In the genomic region with DNA sequence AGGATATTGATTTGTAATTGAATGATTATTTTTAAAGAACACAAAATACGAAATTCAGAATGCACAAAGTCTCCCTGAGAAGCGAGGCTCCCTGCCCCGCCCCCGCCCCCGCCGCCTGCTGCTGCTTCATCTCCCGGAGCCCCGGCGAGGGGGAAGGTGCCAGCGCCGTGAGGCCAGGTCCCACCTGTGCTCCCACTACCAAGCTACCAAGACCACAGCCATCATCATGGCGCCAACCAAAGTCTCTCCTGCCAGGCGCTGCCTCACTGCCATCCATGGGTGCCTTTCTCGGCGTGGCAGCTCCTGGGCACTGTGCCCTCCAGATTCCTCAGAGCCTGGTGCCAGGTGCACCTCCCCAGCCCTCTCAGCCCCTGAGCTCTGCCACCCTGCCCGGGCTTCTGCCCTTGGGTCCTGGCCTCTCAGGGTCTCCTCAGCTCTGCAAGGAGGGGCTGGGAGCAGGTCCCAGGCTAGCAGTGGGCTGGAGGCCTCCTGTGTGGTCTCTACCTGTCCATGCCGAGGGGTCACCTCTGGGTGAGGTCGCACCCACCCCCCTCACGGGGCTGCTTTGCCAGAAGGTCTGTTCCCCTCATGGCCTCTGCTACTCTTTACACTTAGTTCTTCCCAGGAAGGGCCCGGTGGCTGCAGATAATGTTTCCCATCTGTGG, we compare ENCODE assay signal across 34 cellular contexts.
"Had no signal": no experiment of that assay in that cellular context is flagged by ENCODE, and none has a peak within 500 bp of the region (broad histone marks: within the 10 kb centered on the region; RNA-seq: fewer than 3 reads in every experiment).

No MANE protein-coding gene starts in this region.

- H3K27ac Mint-ChIP-seq: activated B cell treated with CpG ODN at 0.5 μM for 24 hours; activated CD4-positive, alpha-beta memory T cell treated with anti-CD3 and anti-CD28 coated beads for 36 hours; activated CD4-positive, alpha-beta T cell treated with anti-CD3 and anti-CD28 coated beads, Interleukin-2, amount 10 ng/mL, durations not matched to agents 24 days and 14 days; activated CD8-positive, alpha-beta T cell treated with anti-CD3 and anti-CD28 coated beads for 36 hours; activated naive CD4-positive, alpha-beta T cell treated with anti-CD3 and anti-CD28 coated beads for 36 hours; activated naive CD4-positive, alpha-beta T cell treated with anti-CD3 and anti-CD28 coated beads, Interleukin-2, amount 50 U/mL, for 72 hours; activated naive CD8-positive, alpha-beta T cell treated with anti-CD3 and anti-CD28 coated beads for 36 hours; activated T-cell treated with anti-CD3 and anti-CD28 coated beads, Interleukin-2, amount 50 U/mL, for 72 hours; activated T-helper 1 cell treated with anti-CD3 and anti-CD28 coated beads, Interleukin-12 subunit alpha, Interleukin-12 subunit beta, Interleukin-2, Interleukin-4 antibody, amounts not matched to agents 30 ng/mL and 10 ng/mL and 1 ng/mL, durations not matched to agents 14 hours and 24 hours and 36 hours; activated T-helper 17 cell treated with anti-CD3 and anti-CD28 coated beads, Interleukin-2, amount 50 U/mL, for 72 hours; T-helper 1 cell treated with Interleukin-12 subunit alpha and Interleukin-12 subunit beta and Interleukin-4 antibody, amounts not matched to agents 30 μg/mL and 1 μg/mL, for 36 hours; T-helper 2 cell treated with Interferon-gamma antibody and Interleukin-4, amounts not matched to agents 5 μg/mL and 100 μg/mL, for 36 hours had no signal

- H3K4me1 ChIP-seq: adrenal gland, body of pancreas, breast epithelium had no signal

- H3K36me3 Mint-ChIP-seq: activated CD4-positive, alpha-beta memory T cell treated with anti-CD3 and anti-CD28 coated beads for 36 hours; activated naive CD4-positive, alpha-beta T cell treated with anti-CD3 and anti-CD28 coated beads, Interleukin-2, amount 50 U/mL, for 72 hours; activated naive CD8-positive, alpha-beta T cell treated with anti-CD3 and anti-CD28 coated beads for 36 hours had no signal

- H3K27ac ChIP-seq: adrenal gland, body of pancreas, brain microvascular endothelial cell, breast epithelium, VCaP had no signal

- H3K36me3 ChIP-seq: adrenal gland, brain microvascular endothelial cell, breast epithelium had no signal

- H3K4me3 ChIP-seq: adrenal gland, body of pancreas, breast epithelium had no signal

- H3K4me3 Mint-ChIP-seq: activated B cell treated with CpG ODN at 0.5 μM for 24 hours; activated CD4-positive, alpha-beta memory T cell treated with anti-CD3 and anti-CD28 coated beads for 36 hours; activated CD4-positive, alpha-beta T cell treated with anti-CD3 and anti-CD28 coated beads, Interleukin-2, amount 10 ng/mL, durations not matched to agents 24 days and 14 days; activated CD8-positive, alpha-beta T cell treated with anti-CD3 and anti-CD28 coated beads for 36 hours; activated naive CD4-positive, alpha-beta T cell treated with anti-CD3 and anti-CD28 coated beads for 36 hours; activated naive CD8-positive, alpha-beta T cell treated with anti-CD3 and anti-CD28 coated beads for 36 hours; activated T-cell treated with anti-CD3 and anti-CD28 coated beads, Interleukin-2, amount 50 U/mL, for 4 hours; activated T-cell treated with anti-CD3 and anti-CD28 coated beads, Interleukin-2, amount 50 U/mL, for 72 hours; activated T-helper 1 cell treated with anti-CD3 and anti-CD28 coated beads, Interleukin-12 subunit alpha, Interleukin-12 subunit beta, Interleukin-2, Interleukin-4 antibody, amounts not matched to agents 30 ng/mL and 10 ng/mL and 1 ng/mL, durations not matched to agents 14 hours and 24 hours and 36 hours; activated T-helper 17 cell treated with anti-CD3 and anti-CD28 coated beads, Interleukin-2, amount 50 U/mL, for 72 hours; T-helper 1 cell treated with Interleukin-12 subunit alpha and Interleukin-12 subunit beta and Interleukin-4 antibody, amounts not matched to agents 30 μg/mL and 1 μg/mL, for 36 hours; T-helper 2 cell treated with Interferon-gamma antibody and Interleukin-4, amounts not matched to agents 5 μg/mL and 100 μg/mL, for 36 hours had no signal

- H3K9me3 ChIP-seq: adrenal gland, body of pancreas had no signal

- DNase-seq: activated B cell treated with CpG ODN at 0.5 μM for 24 hours; activated CD4-positive, alpha-beta memory T cell treated with anti-CD3 and anti-CD28 coated beads for 36 hours; activated CD4-positive, alpha-beta T cell treated with anti-CD3 and anti-CD28 coated beads for 4 hours; activated CD4-positive, alpha-beta T cell treated with anti-CD3 and anti-CD28 coated beads, Interleukin-2, amount 10 ng/mL, durations not matched to agents 24 days and 14 days; activated CD4-positive, alpha-beta T cell treated with anti-CD3 and anti-CD28 coated beads, Interleukin-2, amount 50 U/mL, for 1 hour; activated CD4-positive, alpha-beta T cell treated with anti-CD3 and anti-CD28 coated beads, Interleukin-2, amount 50 U/mL, for 4 hours; activated CD4-positive, CD25-positive, alpha-beta regulatory T cell treated with anti-CD3 and anti-CD28 coated beads, Interleukin-2, amount 50 U/mL, for 72 hours; activated CD8-positive, alpha-beta memory T cell treated with anti-CD3 and anti-CD28 coated beads, Interleukin-2, amount 50 U/mL, for 4 hours; activated CD8-positive, alpha-beta T cell treated with anti-CD3 and anti-CD28 coated beads for 36 hours; activated effector memory CD4-positive, alpha-beta T cell treated with anti-CD3 and anti-CD28 coated beads, Interleukin-2, amount 50 U/mL, for 16 hours; activated gamma-delta T cell treated with Interleukin-2 at 50 U/mL for 16 hours; activated naive CD4-positive, alpha-beta T cell; activated naive CD4-positive, alpha-beta T cell treated with anti-CD3 and anti-CD28 coated beads for 36 hours; activated naive CD4-positive, alpha-beta T cell treated with anti-CD3 and anti-CD28 coated beads, Interleukin-2, amount 50 U/mL, for 16 hours; activated naive CD8-positive, alpha-beta T cell treated with anti-CD3 and anti-CD28 coated beads for 36 hours; activated T-cell treated with anti-CD3 and anti-CD28 coated beads for 4 hours; activated T-cell treated with anti-CD3 and anti-CD28 coated beads, Interleukin-2, amount 50 U/mL, for 1 hour; activated T-cell treated with anti-CD3 and anti-CD28 coated beads, Interleukin-2, amount 50 U/mL, for 4 hours; activated T-cell treated with anti-CD3 and anti-CD28 coated beads, Interleukin-2, amount 50 U/mL, for 72 hours; adrenal gland; amniotic stem cell; body of pancreas; brain microvascular endothelial cell; central memory CD4-positive, alpha-beta T cell; T-helper 1 cell; T-helper 2 cell; T-helper 9 cell had no signal

- H3K9me3 Mint-ChIP-seq: activated T-cell treated with anti-CD3 and anti-CD28 coated beads, Interleukin-2, amount 50 U/mL, for 4 hours; activated T-helper 1 cell treated with anti-CD3 and anti-CD28 coated beads, Interleukin-12 subunit alpha, Interleukin-12 subunit beta, Interleukin-2, Interleukin-4 antibody, amounts not matched to agents 30 ng/mL and 10 ng/mL and 1 ng/mL, durations not matched to agents 14 hours and 24 hours and 36 hours; T-helper 2 cell treated with Interferon-gamma antibody and Interleukin-4, amounts not matched to agents 5 μg/mL and 100 μg/mL, for 36 hours had no signal

- ATAC-seq: activated CD8-positive, alpha-beta T cell treated with anti-CD3 and anti-CD28 coated beads for 36 hours; activated naive CD4-positive, alpha-beta T cell treated with anti-CD3 and anti-CD28 coated beads, Interleukin-2, amount 50 U/mL, for 72 hours; activated T-cell treated with anti-CD3 and anti-CD28 coated beads, Interleukin-2, amount 50 U/mL, for 4 hours; activated T-cell treated with anti-CD3 and anti-CD28 coated beads, Interleukin-2, amount 50 U/mL, for 72 hours; activated T-helper 17 cell treated with anti-CD3 and anti-CD28 coated beads, Interleukin-2, amount 50 U/mL, for 72 hours; body of pancreas had no signal

- H3K27me3 ChIP-seq: body of pancreas, brain microvascular endothelial cell had no signal

- H3K4me1 Mint-ChIP-seq: activated B cell treated with CpG ODN at 0.5 μM for 24 hours; activated CD4-positive, alpha-beta T cell treated with anti-CD3 and anti-CD28 coated beads, Interleukin-2, amount 10 ng/mL, durations not matched to agents 24 days and 14 days; activated naive CD8-positive, alpha-beta T cell treated with anti-CD3 and anti-CD28 coated beads for 36 hours; activated T-helper 17 cell treated with anti-CD3 and anti-CD28 coated beads, Interleukin-2, amount 50 U/mL, for 72 hours had no signal

- H3K27me3 Mint-ChIP-seq: activated B cell treated with CpG ODN at 0.5 μM for 24 hours; activated CD4-positive, alpha-beta memory T cell treated with anti-CD3 and anti-CD28 coated beads for 36 hours; activated CD4-positive, alpha-beta T cell treated with anti-CD3 and anti-CD28 coated beads, Interleukin-2, amount 10 ng/mL, durations not matched to agents 24 days and 14 days; activated CD8-positive, alpha-beta T cell treated with anti-CD3 and anti-CD28 coated beads for 36 hours; activated naive CD8-positive, alpha-beta T cell treated with anti-CD3 and anti-CD28 coated beads for 36 hours; activated T-helper 17 cell treated with anti-CD3 and anti-CD28 coated beads, Interleukin-2, amount 50 U/mL, for 72 hours had no signal
